21 cellular contexts compared by ENCODE assay signal in genomic region chr3:191702121-191702520, GRCh38.
DNase-seq lines count a peak whose midpoint lies in the region; ATAC-seq, FAIRE-seq and TF ChIP-seq lines count a peak whose summit lies in the region.
"Had no signal": no experiment of that assay in that cellular context is flagged by ENCODE, and none has a peak within 500 bp of the region (broad histone marks: within the 10 kb centered on the region; RNA-seq: fewer than 3 reads in every experiment).

No MANE protein-coding gene starts in this region.

- H3K36me3 ChIP-seq in GM23338 (ENCODE audit: insufficient read depth), result no peaks in the 10 kb centered on the region
- H3K36me3 ChIP-seq in H1 (ENCODE audit: control insufficient read depth in 2 of 4, insufficient read depth in 4 of 4, low read length in 3 of 4), result no peaks in the 10 kb centered on the region
- H3K36me3 ChIP-seq: Peyer's patch had no signal

- H3K14ac ChIP-seq in H1 (ENCODE audit: insufficient read length), result no peak overlapping the region

- no peak overlapping the region for H3K4me3 Mint-ChIP-seq in GM23338
- H3K4me3 Mint-ChIP-seq in nephron progenitor cell, result no peak overlapping the region
- H3K4me3 Mint-ChIP-seq: B cell; CD14-positive monocyte; CD8-positive, alpha-beta memory T cell; T-helper 17 cell had no signal

- TF ChIP-seq POLR2A in H1 (IDR thresholded peaks at IDR 0.05; ENCODE audit: control extremely low read depth in 1 of 2, low read depth in 2 of 2, low read length in 2 of 2), result no peak

- H4K20me1 ChIP-seq in GM23338 (replicated peaks; ENCODE audit: insufficient read depth) (no peaks in the 10 kb centered on the region), H1 (replicated peaks in 1 of 2; ENCODE audit: control insufficient read depth in 1 of 2, insufficient read depth in 2 of 2, low read length in 2 of 2) (no peaks in the 10 kb centered on the region)

- peaks cover 1% of the 10 kb centered on the region; the same call in 1 of the 2 replicates for H3K23me2 ChIP-seq in H1 (ENCODE audit: low read depth, low read length)

- H2BK20ac ChIP-seq in H1 (ENCODE audit: low read length), result peak overlapping the region; percentile 15; the same call in 1 of the 2 replicates

- peak; percentile 68 for DNase-seq in GM23338 (ENCODE audit: low spot score)
- DNase-seq in H1 (ENCODE audit: low read depth in 1 of 2, low spot score in 2 of 2), result no peak
- no peak for DNase-seq in sciatic nerve (ENCODE audit: low spot score)
- DNase-seq in nephron progenitor cell, result no peak
- DNase-seq in NCI-H1417 treated with DMSO at 0.1 percent for 48 hours (lab: John Stamatoyannopoulos, UW), result no peak
- DNase-seq: CD8-positive, alpha-beta memory T cell; KBM-7; MM.1S; NCI-H1694; NCI-H2029 treated with DMSO at 0.1 percent for 48 hours; NCI-H2227 treated with DMSO at 0.1 percent for 48 hours; NCI-H510A; NCI-H69; Peyer's patch; SHP77 treated with DMSO at 0.1 percent for 48 hours; T-helper 17 cell had no signal

- H3K9ac ChIP-seq in H1 (replicated peaks in 1 of 4; ENCODE audit: extremely low read depth in 1 of 4, low read depth in 3 of 4, low read length in 3 of 4), result no peak overlapping the region

- H3K36me3 Mint-ChIP-seq in GM23338 (ENCODE audit: low read depth), result peaks cover 19% of the 10 kb centered on the region
- no peaks in the 10 kb centered on the region for H3K36me3 Mint-ChIP-seq in nephron progenitor cell (ENCODE audit: low read depth)
- H3K36me3 Mint-ChIP-seq: CD14-positive monocyte; CD8-positive, alpha-beta memory T cell had no signal

- H2AFZ ChIP-seq in GM23338 (no peak overlapping the region), H1 (ENCODE audit: low read length) (no peak overlapping the region)

- no peak overlapping the region for H2BK5ac ChIP-seq in H1 (ENCODE audit: low read depth, low read length)

- peaks cover 2% of the 10 kb centered on the region; the same call in 1 of the 3 replicates for H3K4me1 Mint-ChIP-seq in GM23338
- H3K4me1 Mint-ChIP-seq in nephron progenitor cell, result no peaks in the 10 kb centered on the region
- H3K4me1 Mint-ChIP-seq: B cell; CD14-positive monocyte; CD8-positive, alpha-beta memory T cell; T-helper 17 cell had no signal

- WGBS in H1 (ENCODE audit: extremely low coverage in 1 of 2, insufficient coverage in 1 of 2, insufficient read length in 1 of 2, insufficient replicate concordance in 2 of 2, low coverage in 1 of 2, low lambda C conversion rate in 2 of 2, missing lambda C conversion rate in 1 of 2), 2 experiments, result 81% methylated on average over 2 of the region's 2 CpGs; no CpG with 5 or more reads in 1 of the 2 experiments

- H3K4me3 ChIP-seq in GM23338, result no peak overlapping the region
- no peak overlapping the region for H3K4me3 ChIP-seq in H1 (ENCODE audit: extremely low read depth in 1 of 4, insufficient read depth in 2 of 4, low read depth in 3 of 4, low read length in 4 of 4)
- H3K4me3 ChIP-seq: Peyer's patch had no signal

- no peak overlapping the region for H2AK5ac ChIP-seq in H1 (ENCODE audit: low read depth, low read length)

- TF ChIP-seq EP300 in H1 (IDR thresholded peaks at IDR 0.05; ENCODE audit: borderline replicate concordance in 1 of 2, low read depth in 2 of 2, low read length in 2 of 2), result no peak

- H3K56ac ChIP-seq in H1 (replicated peaks; ENCODE audit: insufficient read length, low read depth, low read length), result no peak overlapping the region

- H3K18ac ChIP-seq in H1 (ENCODE audit: extremely low read depth, low read length), result peak overlapping the region; percentile 48; the same call in 1 of the 2 replicates

- H3K27ac Mint-ChIP-seq in GM23338, result no peak overlapping the region
- H3K27ac Mint-ChIP-seq in nephron progenitor cell, result no peak overlapping the region
- H3K27ac Mint-ChIP-seq: B cell; CD14-positive monocyte; CD8-positive, alpha-beta memory T cell; T-helper 17 cell had no signal

- POLR2A ChIA-PET in H1 (lab: Charles Lee; ENCODE audit: partially characterized antibody), result no interaction called here

- no peak overlapping the region for H2BK15ac ChIP-seq in H1 (ENCODE audit: low read length)

- peak; percentile 61 to 66 for TF ChIP-seq CTCF in GM23338 (conservative IDR thresholded peaks at IDR 0.05; ENCODE audit: low read depth in 2 of 2)
- TF ChIP-seq CTCF in LNCAP (IDR thresholded peaks at IDR 0.05), result peak; percentile 40; the same call in 1 of the 2 replicates
- TF ChIP-seq CTCF in H1 (IDR thresholded peaks at IDR 0.05; ENCODE audit: control extremely low read depth in 1 of 3, insufficient read depth in 1 of 3, low read depth in 1 of 3, low read length in 3 of 3), result peak; percentile 28 to 48 (median 31); a peak in 3 of 4 replicates
- no peak for TF ChIP-seq CTCF in nephron progenitor cell (IDR thresholded peaks at IDR 0.05)

- H2BK120ac ChIP-seq in H1 (replicated peaks; ENCODE audit: low read depth, low read length), result no peak overlapping the region

- H3K9me3 ChIP-seq in H1 (ENCODE audit: insufficient read depth in 2 of 2, low read depth in 1 of 2, low read length in 1 of 2), result no peaks in the 10 kb centered on the region
- H3K9me3 ChIP-seq: Peyer's patch had no signal

- H2BK12ac ChIP-seq in H1 (ENCODE audit: low read depth, low read length), result peak overlapping the region; percentile 29; the same call in 1 of the 2 replicates

- H3K27me3 ChIP-seq in GM23338 (ENCODE audit: insufficient read depth), result no peaks in the 10 kb centered on the region
- H3K27me3 ChIP-seq in H1 (replicated peaks in 1 of 4; ENCODE audit: control insufficient read depth in 3 of 4, extremely low read depth in 1 of 4, insufficient read depth in 3 of 4, low read length in 3 of 4), result no peaks in the 10 kb centered on the region
- H3K27me3 ChIP-seq: Peyer's patch had no signal

- peak; percentile 68 for ATAC-seq in GM23338
- peak; percentile 10 for ATAC-seq in sciatic nerve
- ATAC-seq in GM21390 (IDR thresholded peaks at IDR 0.05; ENCODE audit: unreplicated experiment), result no peak
- ATAC-seq: T-helper 17 cell had no signal

- no peak overlapping the region for H4K5ac ChIP-seq in H1 (ENCODE audit: insufficient read length, low read depth, low read length)

- CTCF ChIA-PET in H1 (lab: Charles Lee; ENCODE audit: partially characterized antibody), result interaction anchor here (0.9 to 1.7 kb wide), 3 partner anchors 107 to 742 kb away, joined by 3 to 5 read pairs (median 4); no protein-coding TSS in a partner anchor

- H3F3A ChIP-seq in GM23338 (replicated peaks; ENCODE audit: low read depth), result no peaks in the 10 kb centered on the region

- H3K9me2 ChIP-seq in GM23338 (ENCODE audit: insufficient read depth), result 0 out of 2 replicates have a peak, but pooled peaks cover 3% of the 10 kb centered on the region

- no peak overlapping the region for H3K4me2 ChIP-seq in GM23338
- H3K4me2 ChIP-seq in H1 (ENCODE audit: insufficient read depth in 1 of 2, low read depth in 2 of 2, low read length in 2 of 2), result no peak overlapping the region

- H3K23ac ChIP-seq in H1 (ENCODE audit: insufficient read length), result no peak overlapping the region

- peaks cover 13% of the 10 kb centered on the region for H3K9me3 Mint-ChIP-seq in GM23338
- peaks cover 15% of the 10 kb centered on the region for H3K9me3 Mint-ChIP-seq in nephron progenitor cell

- H3K4me1 ChIP-seq in GM23338 (ENCODE audit: insufficient read depth) (no peaks in the 10 kb centered on the region), H1 (replicated peaks in 1 of 4; ENCODE audit: control insufficient read depth in 3 of 4, insufficient read depth in 4 of 4, low read length in 3 of 4) (no peaks in the 10 kb centered on the region)
- H3K4me1 ChIP-seq: Peyer's patch had no signal

- H4K8ac ChIP-seq in H1 (ENCODE audit: extremely low read depth, insufficient read depth, low read length), result no peak overlapping the region

- FAIRE-seq in H1 (lab: Jason Lieb, UNC), result no peak
- FAIRE-seq: GM18507 had no signal

- peak; percentile 42 to 59 for TF ChIP-seq RAD21 in H1 (IDR thresholded peaks at IDR 0.05 in 1 of 2, conservative IDR thresholded peaks at IDR 0.05 in 1 of 2; ENCODE audit: low read depth in 2 of 2, low read length in 2 of 2)

- H3K27ac ChIP-seq in GM23338 (ENCODE audit: low read depth) (no peak overlapping the region), H1 (ENCODE audit: low read depth, low read length) (no peak overlapping the region)
- H3K27ac ChIP-seq: Peyer's patch had no signal

- H3K27me3 Mint-ChIP-seq in GM23338 (ENCODE audit: insufficient read depth, low read depth, poor library complexity) (peaks cover 5% of the 10 kb centered on the region), nephron progenitor cell (ENCODE audit: low read depth, poor library complexity) (no peaks in the 10 kb centered on the region)
- H3K27me3 Mint-ChIP-seq: B cell, T-helper 17 cell had no signal

- intact Hi-C loops in sciatic nerve (cut with DNase I), result no loop called here

- no peaks in the 10 kb centered on the region for H3K79me2 ChIP-seq in GM23338 (replicated peaks; ENCODE audit: insufficient read depth)
- H3K79me2 ChIP-seq in H1 (ENCODE audit: control insufficient read depth in 1 of 2, insufficient read depth in 2 of 2, low read length in 2 of 2), result no peaks in the 10 kb centered on the region

- H3K4ac ChIP-seq in H1 (replicated peaks; ENCODE audit: insufficient read length, low read depth, low read length), result no peak overlapping the region

- no peak overlapping the region for H4K91ac ChIP-seq in H1 (replicated peaks; ENCODE audit: insufficient read length, low read length)

- no peaks in the 10 kb centered on the region for H3K79me1 ChIP-seq in H1 (ENCODE audit: low read depth, low read length)

TF ChIP-seq in GM23338, 12 proteins besides CTCF, POLR2A, EP300 and RAD21 (continues in another document):
- TF ChIP-seq EZH2phosphoT487 (IDR thresholded peaks at IDR 0.05; ENCODE audit: unreplicated experiment), result no peak
- TF ChIP-seq NANOG (IDR thresholded peaks at IDR 0.05; ENCODE audit: borderline replicate concordance), result no peak

TF ChIP-seq in H1, 55 proteins besides CTCF, POLR2A, EP300 and RAD21:
- TF ChIP-seq SP1 (IDR thresholded peaks at IDR 0.05; ENCODE audit: low read depth, low read length) (peak; percentile 36; the same call in 1 of the 2 replicates), SIN3A (conservative IDR thresholded peaks at IDR 0.05 in 1 of 2, IDR thresholded peaks at IDR 0.05 in 1 of 2; ENCODE audit: low read depth in 1 of 2, low read length in 2 of 2) (no peak)
